Comparison of ENCODE assay signal across 8 cellular contexts in the genomic region with DNA sequence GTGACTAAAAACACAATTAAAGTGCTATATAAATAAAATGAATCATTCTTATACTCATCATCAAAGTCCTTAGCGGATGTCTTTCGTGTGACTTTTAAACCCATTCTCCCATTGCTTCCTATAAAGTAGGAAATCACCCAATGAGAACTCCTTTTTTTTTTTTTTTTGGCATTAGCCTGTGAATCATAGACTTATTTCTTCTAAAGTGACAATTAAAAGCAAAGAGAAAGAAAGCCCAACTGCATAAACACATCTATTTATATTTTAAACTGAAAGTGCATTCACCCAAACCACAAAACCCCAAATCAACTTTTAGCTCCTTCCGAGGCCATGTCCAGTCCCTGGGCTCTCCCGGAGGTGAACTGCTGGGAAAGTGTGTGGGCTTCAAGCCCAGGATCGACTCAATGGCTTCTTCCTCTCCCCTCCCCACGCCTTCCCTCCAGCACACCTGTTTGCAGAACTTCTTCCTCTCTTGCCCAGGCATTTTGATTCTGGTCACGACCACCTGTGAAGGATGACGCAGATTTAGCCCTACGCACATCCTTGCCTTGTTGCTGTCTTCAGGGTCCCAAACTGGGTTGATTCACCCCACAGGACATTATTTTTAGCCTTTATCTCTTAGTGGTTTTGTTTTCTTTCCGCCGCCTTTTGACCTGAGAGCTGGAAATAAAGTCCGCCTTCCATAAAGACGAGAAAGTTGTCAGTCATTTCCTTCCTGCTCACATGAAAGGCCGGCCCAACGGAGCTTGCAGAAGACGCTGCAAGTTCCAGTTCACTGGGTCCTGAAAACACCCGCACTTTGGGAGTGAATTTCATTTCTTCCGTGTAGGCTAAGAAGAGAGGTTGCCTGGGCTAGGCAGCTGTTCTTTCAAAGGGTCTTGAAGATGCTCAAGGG.
DNase-seq lines count a peak whose midpoint lies in the region; ATAC-seq and TF ChIP-seq lines count a peak whose summit lies in the region.

No MANE protein-coding gene starts in this region.

- H3K4me1 ChIP-seq in body of pancreas: no peaks in the 10 kb centered on the region

- intact Hi-C loops in body of pancreas (cut with DNase I): no loop called here

- no peak for TF ChIP-seq CTCF in body of pancreas (IDR thresholded peaks at IDR 0.05)
- TF ChIP-seq CTCF in omental fat pad (IDR thresholded peaks at IDR 0.05): no peak

- DNase-seq in GDM1 (lab: John Stamatoyannopoulos, UW) (peak; percentile 59), cerebellar cortex (ENCODE audit: low spot score) (peak; percentile 66), LoVo (ENCODE audit: low spot score) (no peak), body of pancreas (no peak), NCI-H526 (lab: John Stamatoyannopoulos, UW) (no peak), omental fat pad (ENCODE audit: low spot score) (no peak)

- no peaks in the 10 kb centered on the region for H3K27me3 ChIP-seq in body of pancreas

- 71% methylated on average over 18 of the region's 18 CpGs for WGBS in body of pancreas, 2 donors

- no peak overlapping the region for H3K27ac ChIP-seq in body of pancreas

- H3K9me3 ChIP-seq in body of pancreas: no peaks in the 10 kb centered on the region

- ATAC-seq in GM19467 (IDR thresholded peaks at IDR 0.05; ENCODE audit: unreplicated experiment) (peak; percentile 79), HG03469 (IDR thresholded peaks at IDR 0.05; ENCODE audit: unreplicated experiment) (peak; percentile 60), body of pancreas (no peak), omental fat pad (ENCODE audit: low FRiP score) (no peak)

- no peak for TF ChIP-seq POLR2A in body of pancreas (IDR thresholded peaks at IDR 0.05)

- H3K4me3 ChIP-seq in body of pancreas: no peak overlapping the region

- H3K36me3 ChIP-seq in body of pancreas (replicated peaks in 1 of 2; ENCODE audit: insufficient read depth in 1 of 2, low read depth in 2 of 2): no peaks in the 10 kb centered on the region

Comparison
In these comparisons a context has a peak if more than half of its experiments do, and no peak if none do; other contexts are left out.
1. DNase-seq: peak in GDM1 (single experiment) and cerebellar cortex (single experiment); none in LoVo (single experiment), body of pancreas (0 of 4), NCI-H526 (0 of 2) and omental fat pad (single experiment).
2. ATAC-seq: peak in GM19467 (single experiment) and HG03469 (single experiment); none in body of pancreas (single experiment) and omental fat pad (single experiment).